1 cellular context compared by ENCODE assay signal in the genomic region with DNA sequence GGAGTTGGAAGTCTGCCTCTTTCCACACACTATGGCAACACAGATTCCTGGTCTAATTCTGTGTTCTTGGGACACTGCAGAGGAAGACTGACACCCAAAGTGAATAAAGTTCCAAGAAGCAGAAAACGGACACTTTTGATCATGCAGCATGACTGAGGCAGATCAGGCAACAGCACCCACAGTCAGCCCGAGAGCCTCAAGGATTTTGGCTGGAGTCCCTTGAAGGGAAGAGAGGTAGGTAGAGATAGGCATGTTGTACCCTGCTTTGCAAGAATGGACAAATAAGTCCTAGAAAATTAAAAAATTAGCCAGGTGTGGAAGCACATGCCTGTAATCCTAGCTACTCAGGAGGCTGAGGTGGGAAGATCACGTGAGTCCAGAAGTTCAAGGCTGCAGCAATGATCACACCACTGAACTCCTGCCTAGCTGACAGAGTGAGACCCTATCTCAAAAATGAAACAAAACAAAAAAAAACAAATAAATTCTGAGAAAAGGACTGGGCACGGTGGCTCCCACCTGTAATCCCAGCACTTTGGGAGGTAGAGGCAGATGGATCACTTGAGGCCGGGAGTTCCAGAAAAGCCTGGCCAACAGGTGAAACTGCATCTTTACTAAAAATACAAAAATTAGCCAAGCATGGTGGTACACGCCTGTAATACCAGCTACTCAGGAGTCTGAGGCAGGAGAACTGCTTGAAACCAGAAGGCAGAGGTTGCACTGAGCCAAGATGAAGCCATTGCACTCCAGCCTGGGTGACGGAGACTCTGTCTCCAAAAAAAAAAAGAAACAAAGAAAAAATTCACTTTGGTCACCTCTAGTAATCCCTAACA.
TF ChIP-seq lines count a peak whose summit lies in the region.

No MANE protein-coding gene starts in this region.

TF ChIP-seq in K562, 482 proteins besides CTCF, POLR2A, EP300 and RAD21 (continued from another document):
- TF ChIP-seq, protein P1, sequence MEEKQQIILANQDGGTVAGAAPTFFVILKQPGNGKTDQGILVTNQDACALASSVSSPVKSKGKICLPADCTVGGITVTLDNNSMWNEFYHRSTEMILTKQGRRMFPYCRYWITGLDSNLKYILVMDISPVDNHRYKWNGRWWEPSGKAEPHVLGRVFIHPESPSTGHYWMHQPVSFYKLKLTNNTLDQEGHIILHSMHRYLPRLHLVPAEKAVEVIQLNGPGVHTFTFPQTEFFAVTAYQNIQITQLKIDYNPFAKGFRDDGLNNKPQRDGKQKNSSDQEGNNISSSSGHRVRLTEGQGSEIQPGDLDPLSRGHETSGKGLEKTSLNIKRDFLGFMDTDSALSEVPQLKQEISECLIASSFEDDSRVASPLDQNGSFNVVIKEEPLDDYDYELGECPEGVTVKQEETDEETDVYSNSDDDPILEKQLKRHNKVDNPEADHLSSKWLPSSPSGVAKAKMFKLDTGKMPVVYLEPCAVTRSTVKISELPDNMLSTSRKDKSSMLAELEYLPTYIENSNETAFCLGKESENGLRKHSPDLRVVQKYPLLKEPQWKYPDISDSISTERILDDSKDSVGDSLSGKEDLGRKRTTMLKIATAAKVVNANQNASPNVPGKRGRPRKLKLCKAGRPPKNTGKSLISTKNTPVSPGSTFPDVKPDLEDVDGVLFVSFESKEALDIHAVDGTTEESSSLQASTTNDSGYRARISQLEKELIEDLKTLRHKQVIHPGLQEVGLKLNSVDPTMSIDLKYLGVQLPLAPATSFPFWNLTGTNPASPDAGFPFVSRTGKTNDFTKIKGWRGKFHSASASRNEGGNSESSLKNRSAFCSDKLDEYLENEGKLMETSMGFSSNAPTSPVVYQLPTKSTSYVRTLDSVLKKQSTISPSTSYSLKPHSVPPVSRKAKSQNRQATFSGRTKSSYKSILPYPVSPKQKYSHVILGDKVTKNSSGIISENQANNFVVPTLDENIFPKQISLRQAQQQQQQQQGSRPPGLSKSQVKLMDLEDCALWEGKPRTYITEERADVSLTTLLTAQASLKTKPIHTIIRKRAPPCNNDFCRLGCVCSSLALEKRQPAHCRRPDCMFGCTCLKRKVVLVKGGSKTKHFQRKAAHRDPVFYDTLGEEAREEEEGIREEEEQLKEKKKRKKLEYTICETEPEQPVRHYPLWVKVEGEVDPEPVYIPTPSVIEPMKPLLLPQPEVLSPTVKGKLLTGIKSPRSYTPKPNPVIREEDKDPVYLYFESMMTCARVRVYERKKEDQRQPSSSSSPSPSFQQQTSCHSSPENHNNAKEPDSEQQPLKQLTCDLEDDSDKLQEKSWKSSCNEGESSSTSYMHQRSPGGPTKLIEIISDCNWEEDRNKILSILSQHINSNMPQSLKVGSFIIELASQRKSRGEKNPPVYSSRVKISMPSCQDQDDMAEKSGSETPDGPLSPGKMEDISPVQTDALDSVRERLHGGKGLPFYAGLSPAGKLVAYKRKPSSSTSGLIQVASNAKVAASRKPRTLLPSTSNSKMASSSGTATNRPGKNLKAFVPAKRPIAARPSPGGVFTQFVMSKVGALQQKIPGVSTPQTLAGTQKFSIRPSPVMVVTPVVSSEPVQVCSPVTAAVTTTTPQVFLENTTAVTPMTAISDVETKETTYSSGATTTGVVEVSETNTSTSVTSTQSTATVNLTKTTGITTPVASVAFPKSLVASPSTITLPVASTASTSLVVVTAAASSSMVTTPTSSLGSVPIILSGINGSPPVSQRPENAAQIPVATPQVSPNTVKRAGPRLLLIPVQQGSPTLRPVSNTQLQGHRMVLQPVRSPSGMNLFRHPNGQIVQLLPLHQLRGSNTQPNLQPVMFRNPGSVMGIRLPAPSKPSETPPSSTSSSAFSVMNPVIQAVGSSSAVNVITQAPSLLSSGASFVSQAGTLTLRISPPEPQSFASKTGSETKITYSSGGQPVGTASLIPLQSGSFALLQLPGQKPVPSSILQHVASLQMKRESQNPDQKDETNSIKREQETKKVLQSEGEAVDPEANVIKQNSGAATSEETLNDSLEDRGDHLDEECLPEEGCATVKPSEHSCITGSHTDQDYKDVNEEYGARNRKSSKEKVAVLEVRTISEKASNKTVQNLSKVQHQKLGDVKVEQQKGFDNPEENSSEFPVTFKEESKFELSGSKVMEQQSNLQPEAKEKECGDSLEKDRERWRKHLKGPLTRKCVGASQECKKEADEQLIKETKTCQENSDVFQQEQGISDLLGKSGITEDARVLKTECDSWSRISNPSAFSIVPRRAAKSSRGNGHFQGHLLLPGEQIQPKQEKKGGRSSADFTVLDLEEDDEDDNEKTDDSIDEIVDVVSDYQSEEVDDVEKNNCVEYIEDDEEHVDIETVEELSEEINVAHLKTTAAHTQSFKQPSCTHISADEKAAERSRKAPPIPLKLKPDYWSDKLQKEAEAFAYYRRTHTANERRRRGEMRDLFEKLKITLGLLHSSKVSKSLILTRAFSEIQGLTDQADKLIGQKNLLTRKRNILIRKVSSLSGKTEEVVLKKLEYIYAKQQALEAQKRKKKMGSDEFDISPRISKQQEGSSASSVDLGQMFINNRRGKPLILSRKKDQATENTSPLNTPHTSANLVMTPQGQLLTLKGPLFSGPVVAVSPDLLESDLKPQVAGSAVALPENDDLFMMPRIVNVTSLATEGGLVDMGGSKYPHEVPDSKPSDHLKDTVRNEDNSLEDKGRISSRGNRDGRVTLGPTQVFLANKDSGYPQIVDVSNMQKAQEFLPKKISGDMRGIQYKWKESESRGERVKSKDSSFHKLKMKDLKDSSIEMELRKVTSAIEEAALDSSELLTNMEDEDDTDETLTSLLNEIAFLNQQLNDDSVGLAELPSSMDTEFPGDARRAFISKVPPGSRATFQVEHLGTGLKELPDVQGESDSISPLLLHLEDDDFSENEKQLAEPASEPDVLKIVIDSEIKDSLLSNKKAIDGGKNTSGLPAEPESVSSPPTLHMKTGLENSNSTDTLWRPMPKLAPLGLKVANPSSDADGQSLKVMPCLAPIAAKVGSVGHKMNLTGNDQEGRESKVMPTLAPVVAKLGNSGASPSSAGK (IDR thresholded peaks at IDR 0.05), result no peak
- TF ChIP-seq ETV1 (tag; conservative IDR thresholded peaks at IDR 0.05; ENCODE audit: low read depth), result no peak
- TF ChIP-seq ZNF274 (IDR thresholded peaks at IDR 0.05; ENCODE audit: borderline replicate concordance, low read depth, low read length), result no peak
